In the genomic region with DNA sequence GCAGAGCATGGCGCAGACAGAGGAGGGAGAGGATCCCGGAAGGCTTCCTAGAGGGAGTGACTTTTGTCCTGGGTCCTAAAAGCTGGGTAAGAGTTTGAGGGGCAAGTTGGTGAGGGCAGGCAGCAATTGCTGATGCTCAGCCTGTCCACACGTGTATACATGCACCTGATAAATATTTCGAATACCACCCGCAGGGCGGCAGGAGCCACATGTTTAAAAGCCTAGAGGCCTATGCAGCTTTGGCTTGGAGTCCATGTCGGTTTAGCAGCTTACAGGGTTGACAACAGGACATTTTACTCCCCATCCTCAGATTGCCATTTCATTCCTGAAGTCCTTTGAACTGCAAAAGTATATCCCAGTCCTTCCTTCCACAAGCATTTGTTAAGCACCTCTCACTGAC, we compare ENCODE assay signal across 21 cellular contexts.
"Had no signal": no experiment of that assay in that cellular context is flagged by ENCODE, and none has a peak within 500 bp of the region (broad histone marks: within the 10 kb centered on the region; RNA-seq: fewer than 3 reads in every experiment).

No MANE protein-coding gene starts in this region.

- H3K27ac ChIP-seq: SJSA1, SK-N-MC had no signal

- DNase-seq: KBM-7, MV-4-11, NCI-H1048, NCI-H1105, NCI-H1417, NCI-H1436 treated with DMSO at 0.1 percent for 48 hours, NCI-H1694, NCI-H1930, NCI-H2081, NCI-H2171, NCI-H226, NCI-H446, NCI-H510A, NCI-H524 treated with DMSO at 0.1 percent for 48 hours, NCI-H69, NCI-H774, Right ventricle myocardium superior, RPMI8226, SIG-M5 had no signal
